Comparison of ENCODE assay signal across 1 cellular context in genomic region chr3:114056130-114057010, GRCh38.
A peak's percentile ranks its signal among the peaks of the same experiment; 100 is the strongest.
TF ChIP-seq lines count a peak whose summit lies in the region.

A gene with protein sequence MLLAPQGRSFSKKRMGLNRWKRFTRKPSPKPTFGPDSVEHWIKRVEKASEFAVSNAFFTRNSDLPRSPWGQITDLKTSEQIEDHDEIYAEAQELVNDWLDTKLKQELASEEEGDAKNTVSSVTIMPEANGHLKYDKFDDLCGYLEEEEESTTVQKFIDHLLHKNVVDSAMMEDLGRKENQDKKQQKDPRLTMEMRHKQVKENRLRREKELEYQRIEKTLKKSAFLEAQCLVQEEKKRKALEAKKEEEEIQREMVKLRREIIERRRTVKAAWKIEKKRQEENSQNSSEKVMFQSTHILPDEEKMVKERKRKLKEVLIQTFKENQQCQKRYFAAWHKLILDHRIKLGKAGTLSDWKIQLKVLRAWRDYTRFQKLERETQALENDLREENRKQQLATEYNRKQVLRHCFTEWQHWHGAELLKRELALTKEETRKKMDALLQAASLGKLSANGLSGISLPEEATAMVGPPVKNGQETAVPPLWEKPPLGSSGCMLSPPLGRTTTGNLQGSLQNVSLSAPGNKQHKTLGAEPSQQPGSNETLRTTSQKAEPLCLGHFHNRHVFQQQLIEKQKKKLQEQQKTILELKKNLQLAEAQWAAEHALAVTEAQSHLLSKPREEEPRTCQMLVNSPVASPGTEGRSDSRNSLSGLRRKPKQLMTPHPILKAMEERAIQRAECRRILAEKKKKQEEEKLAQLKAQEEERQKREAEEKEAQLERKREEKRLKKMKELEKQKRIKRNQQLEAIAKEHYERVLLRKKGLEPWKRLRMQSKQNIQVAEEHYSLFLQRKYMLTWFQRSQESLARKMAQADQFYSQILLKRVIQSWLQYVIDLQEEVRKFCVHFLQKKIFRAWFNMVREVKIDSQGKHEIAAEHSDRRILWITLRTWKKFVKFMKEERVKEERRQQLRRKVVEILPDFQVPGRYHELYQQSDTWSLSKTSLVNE (minus strand): TSS chr3:114056526. CDS start chr3:114056466, 60 bp downstream.
Gene QTRT2, plus strand, starts transcription at chr3:114056737. Its CDS starts 8,521 bp downstream, at chr3:114065258.

TF ChIP-seq in SK-N-SH, 30 proteins besides CTCF, POLR2A, EP300 and RAD21 (continued from another document):
- TF ChIP-seq REST (IDR thresholded peaks at IDR 0.05; ENCODE audit: low read depth, low read length) (no peak), IRF3 (IDR thresholded peaks at IDR 0.05; ENCODE audit: low read depth, low read length) (no peak), JUND (IDR thresholded peaks at IDR 0.05) (no peak), MXI1 (IDR thresholded peaks at IDR 0.05; ENCODE audit: low read depth, low read length) (peak; percentile 100), MAX (IDR thresholded peaks at IDR 0.05; ENCODE audit: low read depth) (peak; percentile 99), TAF1 (IDR thresholded peaks at IDR 0.05; ENCODE audit: borderline replicate concordance, low read depth, low read length) (0 out of 2 replicates have a peak, but pooled peaks have one; percentile 36), FOXJ3 (CRISPR knock-in tag; IDR thresholded peaks at IDR 0.05) (no peak), EZH2phosphoT487 (IDR thresholded peaks at IDR 0.05; ENCODE audit: borderline replicate concordance, low read depth) (no peak), POLR2AphosphoS5 (IDR thresholded peaks at IDR 0.05; ENCODE audit: low read depth, low read length) (peak; percentile 65), FOXM1 (IDR thresholded peaks at IDR 0.05; ENCODE audit: low read depth) (no peak), TEAD4 (IDR thresholded peaks at IDR 0.05; ENCODE audit: borderline replicate concordance, insufficient read depth) (no peak), TCF12 (IDR thresholded peaks at IDR 0.05) (no peak), PBX3 (IDR thresholded peaks at IDR 0.05) (no peak), RCOR1 (IDR thresholded peaks at IDR 0.05; ENCODE audit: low read length) (no peak), MEF2A (IDR thresholded peaks at IDR 0.05; ENCODE audit: borderline replicate concordance, low read depth) (no peak), GATA2 (CRISPR knock-in tag; IDR thresholded peaks at IDR 0.05) (no peak), NFIC (IDR thresholded peaks at IDR 0.05; ENCODE audit: borderline replicate concordance) (no peak; the same call in 1 of the 2 replicates), SMC3 (IDR thresholded peaks at IDR 0.05; ENCODE audit: low read depth, low read length) (no peak), FOSL2 (IDR thresholded peaks at IDR 0.05; ENCODE audit: borderline replicate concordance, low read depth) (no peak), CHD2 (IDR thresholded peaks at IDR 0.05; ENCODE audit: low read length, partially characterized antibody) (peak; percentile 78)
- TF ChIP-seq, protein P1, sequence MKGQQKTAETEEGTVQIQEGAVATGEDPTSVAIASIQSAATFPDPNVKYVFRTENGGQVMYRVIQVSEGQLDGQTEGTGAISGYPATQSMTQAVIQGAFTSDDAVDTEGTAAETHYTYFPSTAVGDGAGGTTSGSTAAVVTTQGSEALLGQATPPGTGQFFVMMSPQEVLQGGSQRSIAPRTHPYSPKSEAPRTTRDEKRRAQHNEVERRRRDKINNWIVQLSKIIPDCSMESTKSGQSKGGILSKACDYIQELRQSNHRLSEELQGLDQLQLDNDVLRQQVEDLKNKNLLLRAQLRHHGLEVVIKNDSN (IDR thresholded peaks at IDR 0.05; ENCODE audit: borderline replicate concordance, low read depth): peak; percentile 70; the same call in 1 of the 2 replicates
